1 cellular context compared by ENCODE assay signal in the genomic region with DNA sequence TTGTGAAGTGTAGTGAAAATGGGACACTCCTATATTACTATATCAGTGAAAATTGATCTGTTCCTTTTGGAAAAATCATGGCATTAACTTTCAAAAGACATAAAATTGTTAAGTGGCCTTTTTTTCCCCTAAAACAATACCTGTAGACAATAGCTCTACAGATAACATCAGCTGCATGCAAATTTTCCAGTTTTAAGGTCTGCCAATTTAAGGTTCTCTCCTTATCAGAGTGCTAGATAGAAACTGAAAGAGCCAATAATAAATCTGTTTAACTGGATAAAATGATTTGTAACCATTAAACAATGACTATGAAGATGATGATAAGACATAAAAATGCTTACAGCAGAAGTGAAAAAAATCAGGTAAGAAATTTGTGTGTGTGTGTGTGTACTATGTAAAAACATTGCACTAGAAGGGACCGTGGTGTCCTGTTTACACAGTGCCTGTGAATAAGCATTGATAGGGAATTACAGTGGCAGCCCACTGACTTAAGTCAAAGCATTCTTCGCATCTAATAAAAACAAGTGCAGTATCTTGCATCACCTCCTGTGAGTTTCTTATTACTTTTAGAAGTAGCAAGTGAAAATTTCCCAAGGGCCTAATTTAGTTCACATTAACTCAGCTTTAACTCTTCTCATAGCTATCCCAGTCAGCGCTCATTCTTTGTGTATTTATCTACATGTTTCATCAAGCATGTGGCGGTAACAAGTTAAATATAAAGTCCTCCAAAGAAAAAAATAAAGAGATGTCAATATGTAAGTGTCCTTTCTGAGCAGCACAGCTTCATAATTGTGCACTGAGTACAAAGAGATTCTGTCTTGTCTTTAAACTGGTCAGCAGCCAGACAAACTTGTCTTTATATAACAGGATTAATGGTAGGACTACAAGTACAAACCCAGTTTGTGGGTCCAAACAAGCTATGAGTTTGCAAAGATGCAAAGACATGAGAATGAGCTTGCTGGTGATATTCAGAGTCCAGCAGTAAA.
A peak's percentile ranks its signal among the peaks of the same experiment; 100 is the strongest.
TF ChIP-seq lines count a peak whose summit lies in the region.

No MANE protein-coding gene starts in this region.

TF ChIP-seq in HepG2, 621 proteins besides CTCF, POLR2A, EP300 and RAD21 (continues in another document):
- TF ChIP-seq MYNN (CRISPR knock-in tag; IDR thresholded peaks at IDR 0.05; ENCODE audit: low read depth) (no peak), FOXJ3 (CRISPR knock-in tag; IDR thresholded peaks at IDR 0.05; ENCODE audit: borderline replicate concordance) (no peak), MTF1 (CRISPR knock-in tag; IDR thresholded peaks at IDR 0.05) (no peak), SOX6 (IDR thresholded peaks at IDR 0.05) (no peak), SOX6 (CRISPR knock-in tag; IDR thresholded peaks at IDR 0.05) (no peak; the same call in 1 of the 2 replicates), ZFP36L1 (CRISPR knock-in tag; IDR thresholded peaks at IDR 0.05) (no peak), PHF8 (CRISPR knock-in tag; IDR thresholded peaks at IDR 0.05) (no peak), CBX5 (CRISPR knock-in tag; IDR thresholded peaks at IDR 0.05; ENCODE audit: borderline replicate concordance) (no peak), GATAD2A (CRISPR knock-in tag; IDR thresholded peaks at IDR 0.05) (peak; percentile 52), PHF21A (CRISPR knock-in tag; IDR thresholded peaks at IDR 0.05) (no peak), ZNF205 (CRISPR knock-in tag; IDR thresholded peaks at IDR 0.05) (no peak), POGZ (CRISPR knock-in tag; IDR thresholded peaks at IDR 0.05) (no peak), KDM5B (CRISPR knock-in tag; IDR thresholded peaks at IDR 0.05; ENCODE audit: borderline replicate concordance) (no peak), ZNF121 (CRISPR knock-in tag; IDR thresholded peaks at IDR 0.05) (no peak), YEATS4 (CRISPR knock-in tag; IDR thresholded peaks at IDR 0.05; ENCODE audit: borderline replicate concordance) (no peak), PHF20 (CRISPR knock-in tag; IDR thresholded peaks at IDR 0.05) (no peak), SYNCRIP (IDR thresholded peaks at IDR 0.05; ENCODE audit: insufficient read depth, low read depth, low read length) (no peak)
- TF ChIP-seq, protein P1, sequence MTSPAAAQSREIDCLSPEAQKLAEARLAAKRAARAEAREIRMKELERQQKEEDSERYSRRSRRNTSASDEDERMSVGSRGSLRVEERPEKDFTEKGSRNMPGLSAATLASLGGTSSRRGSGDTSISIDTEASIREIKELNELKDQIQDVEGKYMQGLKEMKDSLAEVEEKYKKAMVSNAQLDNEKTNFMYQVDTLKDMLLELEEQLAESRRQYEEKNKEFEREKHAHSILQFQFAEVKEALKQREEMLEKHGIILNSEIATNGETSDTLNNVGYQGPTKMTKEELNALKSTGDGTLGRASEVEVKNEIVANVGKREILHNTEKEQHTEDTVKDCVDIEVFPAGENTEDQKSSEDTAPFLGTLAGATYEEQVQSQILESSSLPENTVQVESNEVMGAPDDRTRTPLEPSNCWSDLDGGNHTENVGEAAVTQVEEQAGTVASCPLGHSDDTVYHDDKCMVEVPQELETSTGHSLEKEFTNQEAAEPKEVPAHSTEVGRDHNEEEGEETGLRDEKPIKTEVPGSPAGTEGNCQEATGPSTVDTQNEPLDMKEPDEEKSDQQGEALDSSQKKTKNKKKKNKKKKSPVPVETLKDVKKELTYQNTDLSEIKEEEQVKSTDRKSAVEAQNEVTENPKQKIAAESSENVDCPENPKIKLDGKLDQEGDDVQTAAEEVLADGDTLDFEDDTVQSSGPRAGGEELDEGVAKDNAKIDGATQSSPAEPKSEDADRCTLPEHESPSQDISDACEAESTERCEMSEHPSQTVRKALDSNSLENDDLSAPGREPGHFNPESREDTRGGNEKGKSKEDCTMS (CRISPR knock-in tag; conservative IDR thresholded peaks at IDR 0.05) = no peak
- TF ChIP-seq, protein P2, sequence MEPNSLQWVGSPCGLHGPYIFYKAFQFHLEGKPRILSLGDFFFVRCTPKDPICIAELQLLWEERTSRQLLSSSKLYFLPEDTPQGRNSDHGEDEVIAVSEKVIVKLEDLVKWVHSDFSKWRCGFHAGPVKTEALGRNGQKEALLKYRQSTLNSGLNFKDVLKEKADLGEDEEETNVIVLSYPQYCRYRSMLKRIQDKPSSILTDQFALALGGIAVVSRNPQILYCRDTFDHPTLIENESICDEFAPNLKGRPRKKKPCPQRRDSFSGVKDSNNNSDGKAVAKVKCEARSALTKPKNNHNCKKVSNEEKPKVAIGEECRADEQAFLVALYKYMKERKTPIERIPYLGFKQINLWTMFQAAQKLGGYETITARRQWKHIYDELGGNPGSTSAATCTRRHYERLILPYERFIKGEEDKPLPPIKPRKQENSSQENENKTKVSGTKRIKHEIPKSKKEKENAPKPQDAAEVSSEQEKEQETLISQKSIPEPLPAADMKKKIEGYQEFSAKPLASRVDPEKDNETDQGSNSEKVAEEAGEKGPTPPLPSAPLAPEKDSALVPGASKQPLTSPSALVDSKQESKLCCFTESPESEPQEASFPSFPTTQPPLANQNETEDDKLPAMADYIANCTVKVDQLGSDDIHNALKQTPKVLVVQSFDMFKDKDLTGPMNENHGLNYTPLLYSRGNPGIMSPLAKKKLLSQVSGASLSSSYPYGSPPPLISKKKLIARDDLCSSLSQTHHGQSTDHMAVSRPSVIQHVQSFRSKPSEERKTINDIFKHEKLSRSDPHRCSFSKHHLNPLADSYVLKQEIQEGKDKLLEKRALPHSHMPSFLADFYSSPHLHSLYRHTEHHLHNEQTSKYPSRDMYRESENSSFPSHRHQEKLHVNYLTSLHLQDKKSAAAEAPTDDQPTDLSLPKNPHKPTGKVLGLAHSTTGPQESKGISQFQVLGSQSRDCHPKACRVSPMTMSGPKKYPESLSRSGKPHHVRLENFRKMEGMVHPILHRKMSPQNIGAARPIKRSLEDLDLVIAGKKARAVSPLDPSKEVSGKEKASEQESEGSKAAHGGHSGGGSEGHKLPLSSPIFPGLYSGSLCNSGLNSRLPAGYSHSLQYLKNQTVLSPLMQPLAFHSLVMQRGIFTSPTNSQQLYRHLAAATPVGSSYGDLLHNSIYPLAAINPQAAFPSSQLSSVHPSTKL (CRISPR knock-in tag; IDR thresholded peaks at IDR 0.05) = peak; percentile 45
- TF ChIP-seq, protein P3, sequence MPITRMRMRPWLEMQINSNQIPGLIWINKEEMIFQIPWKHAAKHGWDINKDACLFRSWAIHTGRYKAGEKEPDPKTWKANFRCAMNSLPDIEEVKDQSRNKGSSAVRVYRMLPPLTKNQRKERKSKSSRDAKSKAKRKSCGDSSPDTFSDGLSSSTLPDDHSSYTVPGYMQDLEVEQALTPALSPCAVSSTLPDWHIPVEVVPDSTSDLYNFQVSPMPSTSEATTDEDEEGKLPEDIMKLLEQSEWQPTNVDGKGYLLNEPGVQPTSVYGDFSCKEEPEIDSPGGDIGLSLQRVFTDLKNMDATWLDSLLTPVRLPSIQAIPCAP (CRISPR knock-in tag; IDR thresholded peaks at IDR 0.05; ENCODE audit: low read depth) = no peak
- TF ChIP-seq, protein P4, sequence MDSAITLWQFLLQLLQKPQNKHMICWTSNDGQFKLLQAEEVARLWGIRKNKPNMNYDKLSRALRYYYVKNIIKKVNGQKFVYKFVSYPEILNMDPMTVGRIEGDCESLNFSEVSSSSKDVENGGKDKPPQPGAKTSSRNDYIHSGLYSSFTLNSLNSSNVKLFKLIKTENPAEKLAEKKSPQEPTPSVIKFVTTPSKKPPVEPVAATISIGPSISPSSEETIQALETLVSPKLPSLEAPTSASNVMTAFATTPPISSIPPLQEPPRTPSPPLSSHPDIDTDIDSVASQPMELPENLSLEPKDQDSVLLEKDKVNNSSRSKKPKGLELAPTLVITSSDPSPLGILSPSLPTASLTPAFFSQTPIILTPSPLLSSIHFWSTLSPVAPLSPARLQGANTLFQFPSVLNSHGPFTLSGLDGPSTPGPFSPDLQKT (CRISPR knock-in tag; IDR thresholded peaks at IDR 0.05; ENCODE audit: borderline replicate concordance) = no peak
- TF ChIP-seq, protein P5, sequence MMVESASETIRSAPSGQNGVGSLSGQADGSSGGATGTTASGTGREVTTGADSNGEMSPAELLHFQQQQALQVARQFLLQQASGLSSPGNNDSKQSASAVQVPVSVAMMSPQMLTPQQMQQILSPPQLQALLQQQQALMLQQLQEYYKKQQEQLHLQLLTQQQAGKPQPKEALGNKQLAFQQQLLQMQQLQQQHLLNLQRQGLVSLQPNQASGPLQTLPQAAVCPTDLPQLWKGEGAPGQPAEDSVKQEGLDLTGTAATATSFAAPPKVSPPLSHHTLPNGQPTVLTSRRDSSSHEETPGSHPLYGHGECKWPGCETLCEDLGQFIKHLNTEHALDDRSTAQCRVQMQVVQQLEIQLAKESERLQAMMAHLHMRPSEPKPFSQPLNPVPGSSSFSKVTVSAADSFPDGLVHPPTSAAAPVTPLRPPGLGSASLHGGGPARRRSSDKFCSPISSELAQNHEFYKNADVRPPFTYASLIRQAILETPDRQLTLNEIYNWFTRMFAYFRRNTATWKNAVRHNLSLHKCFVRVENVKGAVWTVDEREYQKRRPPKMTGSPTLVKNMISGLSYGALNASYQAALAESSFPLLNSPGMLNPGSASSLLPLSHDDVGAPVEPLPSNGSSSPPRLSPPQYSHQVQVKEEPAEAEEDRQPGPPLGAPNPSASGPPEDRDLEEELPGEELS (CRISPR knock-in tag; IDR thresholded peaks at IDR 0.05) = 0 out of 2 replicates have a peak, but pooled peaks have one; percentile 19
- TF ChIP-seq, protein P6, sequence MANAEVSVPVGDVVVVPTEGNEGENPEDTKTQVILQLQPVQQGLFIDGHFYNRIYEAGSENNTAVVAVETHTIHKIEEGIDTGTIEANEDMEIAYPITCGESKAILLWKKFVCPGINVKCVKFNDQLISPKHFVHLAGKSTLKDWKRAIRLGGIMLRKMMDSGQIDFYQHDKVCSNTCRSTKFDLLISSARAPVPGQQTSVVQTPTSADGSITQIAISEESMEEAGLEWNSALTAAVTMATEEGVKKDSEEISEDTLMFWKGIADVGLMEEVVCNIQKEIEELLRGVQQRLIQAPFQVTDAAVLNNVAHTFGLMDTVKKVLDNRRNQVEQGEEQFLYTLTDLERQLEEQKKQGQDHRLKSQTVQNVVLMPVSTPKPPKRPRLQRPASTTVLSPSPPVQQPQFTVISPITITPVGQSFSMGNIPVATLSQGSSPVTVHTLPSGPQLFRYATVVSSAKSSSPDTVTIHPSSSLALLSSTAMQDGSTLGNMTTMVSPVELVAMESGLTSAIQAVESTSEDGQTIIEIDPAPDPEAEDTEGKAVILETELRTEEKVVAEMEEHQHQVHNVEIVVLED (CRISPR knock-in tag; IDR thresholded peaks at IDR 0.05; ENCODE audit: borderline replicate concordance) = no peak
- TF ChIP-seq, protein P7, sequence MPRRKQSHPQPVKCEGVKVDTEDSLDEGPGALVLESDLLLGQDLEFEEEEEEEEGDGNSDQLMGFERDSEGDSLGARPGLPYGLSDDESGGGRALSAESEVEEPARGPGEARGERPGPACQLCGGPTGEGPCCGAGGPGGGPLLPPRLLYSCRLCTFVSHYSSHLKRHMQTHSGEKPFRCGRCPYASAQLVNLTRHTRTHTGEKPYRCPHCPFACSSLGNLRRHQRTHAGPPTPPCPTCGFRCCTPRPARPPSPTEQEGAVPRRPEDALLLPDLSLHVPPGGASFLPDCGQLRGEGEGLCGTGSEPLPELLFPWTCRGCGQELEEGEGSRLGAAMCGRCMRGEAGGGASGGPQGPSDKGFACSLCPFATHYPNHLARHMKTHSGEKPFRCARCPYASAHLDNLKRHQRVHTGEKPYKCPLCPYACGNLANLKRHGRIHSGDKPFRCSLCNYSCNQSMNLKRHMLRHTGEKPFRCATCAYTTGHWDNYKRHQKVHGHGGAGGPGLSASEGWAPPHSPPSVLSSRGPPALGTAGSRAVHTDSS (CRISPR knock-in tag; conservative IDR thresholded peaks at IDR 0.05) = no peak
- TF ChIP-seq, protein P8, sequence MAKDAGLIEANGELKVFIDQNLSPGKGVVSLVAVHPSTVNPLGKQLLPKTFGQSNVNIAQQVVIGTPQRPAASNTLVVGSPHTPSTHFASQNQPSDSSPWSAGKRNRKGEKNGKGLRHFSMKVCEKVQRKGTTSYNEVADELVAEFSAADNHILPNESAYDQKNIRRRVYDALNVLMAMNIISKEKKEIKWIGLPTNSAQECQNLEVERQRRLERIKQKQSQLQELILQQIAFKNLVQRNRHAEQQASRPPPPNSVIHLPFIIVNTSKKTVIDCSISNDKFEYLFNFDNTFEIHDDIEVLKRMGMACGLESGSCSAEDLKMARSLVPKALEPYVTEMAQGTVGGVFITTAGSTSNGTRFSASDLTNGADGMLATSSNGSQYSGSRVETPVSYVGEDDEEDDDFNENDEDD (CRISPR knock-in tag; IDR thresholded peaks at IDR 0.05; ENCODE audit: borderline replicate concordance) = no peak
- TF ChIP-seq, protein P9, sequence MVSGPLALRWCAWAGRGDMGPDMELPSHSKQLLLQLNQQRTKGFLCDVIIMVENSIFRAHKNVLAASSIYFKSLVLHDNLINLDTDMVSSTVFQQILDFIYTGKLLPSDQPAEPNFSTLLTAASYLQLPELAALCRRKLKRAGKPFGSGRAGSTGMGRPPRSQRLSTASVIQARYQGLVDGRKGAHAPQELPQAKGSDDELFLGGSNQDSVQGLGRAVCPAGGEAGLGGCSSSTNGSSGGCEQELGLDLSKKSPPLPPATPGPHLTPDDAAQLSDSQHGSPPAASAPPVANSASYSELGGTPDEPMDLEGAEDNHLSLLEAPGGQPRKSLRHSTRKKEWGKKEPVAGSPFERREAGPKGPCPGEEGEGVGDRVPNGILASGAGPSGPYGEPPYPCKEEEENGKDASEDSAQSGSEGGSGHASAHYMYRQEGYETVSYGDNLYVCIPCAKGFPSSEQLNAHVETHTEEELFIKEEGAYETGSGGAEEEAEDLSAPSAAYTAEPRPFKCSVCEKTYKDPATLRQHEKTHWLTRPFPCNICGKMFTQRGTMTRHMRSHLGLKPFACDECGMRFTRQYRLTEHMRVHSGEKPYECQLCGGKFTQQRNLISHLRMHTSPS (CRISPR knock-in tag; IDR thresholded peaks at IDR 0.05; ENCODE audit: low read depth) = no peak
- TF ChIP-seq, protein P10, sequence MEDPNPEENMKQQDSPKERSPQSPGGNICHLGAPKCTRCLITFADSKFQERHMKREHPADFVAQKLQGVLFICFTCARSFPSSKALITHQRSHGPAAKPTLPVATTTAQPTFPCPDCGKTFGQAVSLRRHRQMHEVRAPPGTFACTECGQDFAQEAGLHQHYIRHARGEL (CRISPR knock-in tag; IDR thresholded peaks at IDR 0.05) = no peak
- TF ChIP-seq, protein P11, sequence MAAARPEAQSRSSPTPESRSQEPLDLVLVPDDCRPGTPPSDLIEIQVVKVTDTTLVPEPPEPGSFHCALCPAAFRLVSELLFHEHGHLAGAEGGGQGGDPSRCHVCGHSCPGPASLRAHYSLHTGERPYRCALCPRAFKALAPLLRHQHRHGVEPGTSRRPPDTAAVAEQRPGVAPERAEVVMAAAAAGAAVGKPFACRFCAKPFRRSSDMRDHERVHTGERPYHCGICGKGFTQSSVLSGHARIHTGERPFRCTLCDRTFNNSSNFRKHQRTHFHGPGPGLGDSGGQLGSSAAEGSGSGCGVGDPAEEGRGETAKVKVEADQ (CRISPR knock-in tag; IDR thresholded peaks at IDR 0.05; ENCODE audit: borderline replicate concordance) = no peak
